In genomic region chr6:50549460-50549859, GRCh38 we compare ENCODE assay signal across 40 cellular contexts.
"Had no signal": no experiment of that assay in that cellular context is flagged by ENCODE, and none has a peak within 500 bp of the region (broad histone marks: within the 10 kb centered on the region; RNA-seq: fewer than 3 reads in every experiment).

No MANE protein-coding gene starts in this region.

- H3K4me3 Mint-ChIP-seq: activated naive CD4-positive, alpha-beta T cell treated with anti-CD3 and anti-CD28 coated beads for 36 hours; activated naive CD4-positive, alpha-beta T cell treated with anti-CD3 and anti-CD28 coated beads, Interleukin-2, amount 10 ng/mL, durations not matched to agents 7 days and 5 days; activated naive CD4-positive, alpha-beta T cell treated with anti-CD3 and anti-CD28 coated beads, Interleukin-2, amount 50 U/mL, for 24 hours; activated naive CD8-positive, alpha-beta T cell; activated naive CD8-positive, alpha-beta T cell treated with anti-CD3 and anti-CD28 coated beads for 36 hours; activated naive CD8-positive, alpha-beta T cell treated with anti-CD3 and anti-CD28 coated beads, Interleukin-2, amount 10 ng/mL, durations not matched to agents 7 days and 5 days; activated naive CD8-positive, alpha-beta T cell treated with anti-CD3 and anti-CD28 coated beads, Interleukin-2, amount 50 U/mL, for 24 hours; activated T-cell treated with anti-CD3 and anti-CD28 coated beads, Interleukin-2, amount 50 U/mL, for 24 hours; activated T-cell treated with anti-CD3 and anti-CD28 coated beads, Interleukin-2, amount 50 U/mL, for 4 hours; activated T-cell treated with anti-CD3 and anti-CD28 coated beads, Interleukin-2, amount 50 U/mL, for 72 hours; activated T-helper 1 cell treated with anti-CD3 and anti-CD28 coated beads, Interleukin-12 subunit alpha, Interleukin-12 subunit beta, Interleukin-2, Interleukin-4 antibody, amounts not matched to agents 30 ng/mL and 10 ng/mL and 1 ng/mL, durations not matched to agents 14 hours and 24 hours and 36 hours; activated T-helper 17 cell treated with anti-CD3 and anti-CD28 coated beads, Interleukin-2, amount 50 U/mL, for 72 hours; brain; central memory CD8-positive, alpha-beta T cell had no signal

- H3K9me3 ChIP-seq: adrenal gland, ascending aorta, body of pancreas, breast epithelium had no signal

- H3K27ac Mint-ChIP-seq: activated naive CD4-positive, alpha-beta T cell treated with anti-CD3 and anti-CD28 coated beads for 36 hours; activated naive CD4-positive, alpha-beta T cell treated with anti-CD3 and anti-CD28 coated beads, Interleukin-2, amount 10 ng/mL, durations not matched to agents 7 days and 5 days; activated naive CD4-positive, alpha-beta T cell treated with anti-CD3 and anti-CD28 coated beads, Interleukin-2, amount 50 U/mL, for 24 hours; activated naive CD4-positive, alpha-beta T cell treated with anti-CD3 and anti-CD28 coated beads, Interleukin-2, amount 50 U/mL, for 72 hours; activated naive CD8-positive, alpha-beta T cell; activated naive CD8-positive, alpha-beta T cell treated with anti-CD3 and anti-CD28 coated beads for 36 hours; activated naive CD8-positive, alpha-beta T cell treated with anti-CD3 and anti-CD28 coated beads, Interleukin-2, amount 10 ng/mL, durations not matched to agents 7 days and 5 days; activated naive CD8-positive, alpha-beta T cell treated with anti-CD3 and anti-CD28 coated beads, Interleukin-2, amount 50 U/mL, for 24 hours; activated T-cell treated with anti-CD3 and anti-CD28 coated beads, Interleukin-2, amount 50 U/mL, for 24 hours; activated T-cell treated with anti-CD3 and anti-CD28 coated beads, Interleukin-2, amount 50 U/mL, for 72 hours; activated T-helper 1 cell treated with anti-CD3 and anti-CD28 coated beads, Interleukin-12 subunit alpha, Interleukin-12 subunit beta, Interleukin-2, Interleukin-4 antibody, amounts not matched to agents 30 ng/mL and 10 ng/mL and 1 ng/mL, durations not matched to agents 14 hours and 24 hours and 36 hours; activated T-helper 17 cell treated with anti-CD3 and anti-CD28 coated beads, Interleukin-2, amount 50 U/mL, for 72 hours; activated T-helper 2 cell treated with anti-CD3 and anti-CD28 coated beads, Interferon-gamma antibody, Interleukin-2, Interleukin-4, amounts not matched to agents 10 μg/mL and 5 μg/mL and 100 μg/mL, durations not matched to agents 14 hours and 24 hours and 36 hours; brain had no signal

- DNase-seq: activated effector memory CD4-positive, alpha-beta T cell treated with anti-CD3 and anti-CD28 coated beads, Interleukin-2, amount 50 U/mL, for 16 hours; activated effector memory CD4-positive, alpha-beta T cell treated with Interleukin-2 at 50 U/mL for 16 hours; activated gamma-delta T cell; activated gamma-delta T cell treated with Interleukin-2 at 50 U/mL for 16 hours; activated naive CD4-positive, alpha-beta T cell; activated naive CD4-positive, alpha-beta T cell treated with anti-CD3 and anti-CD28 coated beads for 36 hours; activated naive CD4-positive, alpha-beta T cell treated with anti-CD3 and anti-CD28 coated beads, Interleukin-2, amount 10 ng/mL, durations not matched to agents 7 days and 5 days; activated naive CD4-positive, alpha-beta T cell treated with anti-CD3 and anti-CD28 coated beads, Interleukin-2, amount 50 U/mL, for 16 hours; activated naive CD4-positive, alpha-beta T cell treated with Interleukin-2 at 50 U/mL for 16 hours; activated naive CD8-positive, alpha-beta T cell treated with anti-CD3 and anti-CD28 coated beads for 36 hours; activated naive CD8-positive, alpha-beta T cell treated with anti-CD3 and anti-CD28 coated beads, Interleukin-2, amount 10 ng/mL, durations not matched to agents 7 days and 5 days; activated naive CD8-positive, alpha-beta T cell treated with anti-CD3 and anti-CD28 coated beads, Interleukin-2, amount 50 U/mL, for 24 hours; activated T-cell treated with anti-CD3 and anti-CD28 coated beads, Interleukin-2, amount 50 U/mL, for 1 hour; activated T-cell treated with anti-CD3 and anti-CD28 coated beads, Interleukin-2, amount 50 U/mL, for 24 hours; activated T-cell treated with anti-CD3 and anti-CD28 coated beads, Interleukin-2, amount 50 U/mL, for 4 hours; activated T-cell treated with anti-CD3 and anti-CD28 coated beads, Interleukin-2, amount 50 U/mL, for 48 hours; activated T-cell treated with anti-CD3 and anti-CD28 coated beads, Interleukin-2, amount 50 U/mL, for 72 hours; adrenal gland; amniotic stem cell; amygdala; anterior cingulate cortex; aorta; body of pancreas; brain microvascular endothelial cell; caudate nucleus; central memory CD4-positive, alpha-beta T cell; cerebellar nuclear complex had no signal

- H3K27ac ChIP-seq: adrenal gland, ascending aorta, body of pancreas, brain microvascular endothelial cell, breast epithelium, cardiac muscle cell had no signal

- H3K36me3 Mint-ChIP-seq: activated naive CD4-positive, alpha-beta T cell treated with anti-CD3 and anti-CD28 coated beads, Interleukin-2, amount 10 ng/mL, durations not matched to agents 7 days and 5 days; activated naive CD4-positive, alpha-beta T cell treated with anti-CD3 and anti-CD28 coated beads, Interleukin-2, amount 50 U/mL, for 24 hours; activated naive CD4-positive, alpha-beta T cell treated with anti-CD3 and anti-CD28 coated beads, Interleukin-2, amount 50 U/mL, for 72 hours; activated naive CD8-positive, alpha-beta T cell; activated naive CD8-positive, alpha-beta T cell treated with anti-CD3 and anti-CD28 coated beads for 36 hours; activated naive CD8-positive, alpha-beta T cell treated with anti-CD3 and anti-CD28 coated beads, Interleukin-2, amount 10 ng/mL, durations not matched to agents 7 days and 5 days; brain had no signal

- H3K36me3 ChIP-seq: adrenal gland, ascending aorta, brain microvascular endothelial cell, breast epithelium, cardiac muscle cell had no signal

- H3K4me1 Mint-ChIP-seq: activated naive CD4-positive, alpha-beta T cell treated with anti-CD3 and anti-CD28 coated beads, Interleukin-2, amount 10 ng/mL, durations not matched to agents 7 days and 5 days; activated naive CD4-positive, alpha-beta T cell treated with anti-CD3 and anti-CD28 coated beads, Interleukin-2, amount 50 U/mL, for 24 hours; activated naive CD8-positive, alpha-beta T cell treated with anti-CD3 and anti-CD28 coated beads for 36 hours; activated naive CD8-positive, alpha-beta T cell treated with anti-CD3 and anti-CD28 coated beads, Interleukin-2, amount 10 ng/mL, durations not matched to agents 7 days and 5 days; activated naive CD8-positive, alpha-beta T cell treated with anti-CD3 and anti-CD28 coated beads, Interleukin-2, amount 50 U/mL, for 24 hours; activated T-helper 17 cell treated with anti-CD3 and anti-CD28 coated beads, Interleukin-2, amount 50 U/mL, for 72 hours; central memory CD8-positive, alpha-beta T cell had no signal

- H3K9me3 Mint-ChIP-seq: activated naive CD4-positive, alpha-beta T cell treated with anti-CD3 and anti-CD28 coated beads, Interleukin-2, amount 50 U/mL, for 24 hours; activated naive CD8-positive, alpha-beta T cell treated with anti-CD3 and anti-CD28 coated beads, Interleukin-2, amount 10 ng/mL, durations not matched to agents 7 days and 5 days; activated T-helper 1 cell treated with anti-CD3 and anti-CD28 coated beads, Interleukin-12 subunit alpha, Interleukin-12 subunit beta, Interleukin-2, Interleukin-4 antibody, amounts not matched to agents 30 ng/mL and 10 ng/mL and 1 ng/mL, durations not matched to agents 14 hours and 24 hours and 36 hours; activated T-helper 17 cell treated with anti-CD3 and anti-CD28 coated beads, Interleukin-2, amount 50 U/mL, for 72 hours; brain had no signal

- ATAC-seq: activated naive CD4-positive, alpha-beta T cell treated with anti-CD3 and anti-CD28 coated beads, Interleukin-2, amount 50 U/mL, for 72 hours; activated naive CD8-positive, alpha-beta T cell treated with anti-CD3 and anti-CD28 coated beads, Interleukin-2, amount 50 U/mL, for 24 hours; activated T-cell treated with anti-CD3 and anti-CD28 coated beads, Interleukin-2, amount 50 U/mL, for 4 hours; activated T-cell treated with anti-CD3 and anti-CD28 coated beads, Interleukin-2, amount 50 U/mL, for 72 hours; activated T-helper 17 cell treated with anti-CD3 and anti-CD28 coated beads, Interleukin-2, amount 50 U/mL, for 72 hours; body of pancreas had no signal

- H3K4me3 ChIP-seq: adrenal gland, ascending aorta, body of pancreas, breast epithelium, cardiac muscle cell had no signal

- H3K27me3 Mint-ChIP-seq: activated naive CD4-positive, alpha-beta T cell treated with anti-CD3 and anti-CD28 coated beads, Interleukin-2, amount 10 ng/mL, durations not matched to agents 7 days and 5 days; activated naive CD4-positive, alpha-beta T cell treated with anti-CD3 and anti-CD28 coated beads, Interleukin-2, amount 50 U/mL, for 24 hours; activated naive CD8-positive, alpha-beta T cell; activated naive CD8-positive, alpha-beta T cell treated with anti-CD3 and anti-CD28 coated beads for 36 hours; activated naive CD8-positive, alpha-beta T cell treated with anti-CD3 and anti-CD28 coated beads, Interleukin-2, amount 10 ng/mL, durations not matched to agents 7 days and 5 days; activated naive CD8-positive, alpha-beta T cell treated with anti-CD3 and anti-CD28 coated beads, Interleukin-2, amount 50 U/mL, for 24 hours; activated T-cell treated with anti-CD3 and anti-CD28 coated beads, Interleukin-2, amount 50 U/mL, for 24 hours; activated T-helper 17 cell treated with anti-CD3 and anti-CD28 coated beads, Interleukin-2, amount 50 U/mL, for 72 hours; brain; central memory CD8-positive, alpha-beta T cell had no signal

- H3K27me3 ChIP-seq: adrenal gland, ascending aorta, body of pancreas, brain microvascular endothelial cell, breast epithelium, cardiac muscle cell had no signal

- FAIRE-seq: astrocyte, bronchial epithelial cell had no signal

- H3K4me1 ChIP-seq: adrenal gland, ascending aorta, body of pancreas, breast epithelium had no signal
